33 cellular contexts compared by ENCODE assay signal in genomic region chr6:7848229-7848628, GRCh38.
"Had no signal": no experiment of that assay in that cellular context is flagged by ENCODE, and none has a peak within 500 bp of the region (broad histone marks: within the 10 kb centered on the region; RNA-seq: fewer than 3 reads in every experiment).

No MANE protein-coding gene starts in this region.

- H3K27ac ChIP-seq: brain microvascular endothelial cell, cardiac muscle cell, SJSA1 had no signal

- H3K36me3 Mint-ChIP-seq: activated naive CD4-positive, alpha-beta T cell treated with anti-CD3 and anti-CD28 coated beads, Interleukin-2, amount 10 ng/mL, durations not matched to agents 7 days and 5 days had no signal

- H3K9me3 ChIP-seq: SJSA1 had no signal

- H3K27me3 Mint-ChIP-seq: activated naive CD4-positive, alpha-beta T cell treated with anti-CD3 and anti-CD28 coated beads, Interleukin-2, amount 10 ng/mL, durations not matched to agents 7 days and 5 days had no signal

- H3K4me3 Mint-ChIP-seq: activated CD4-positive, alpha-beta T cell treated with anti-CD3 and anti-CD28 coated beads, Interleukin-2, amount 10 ng/mL, durations not matched to agents 24 days and 14 days; activated naive CD4-positive, alpha-beta T cell treated with anti-CD3 and anti-CD28 coated beads, Interleukin-2, amount 10 ng/mL, durations not matched to agents 7 days and 5 days; activated naive CD8-positive, alpha-beta T cell; activated naive CD8-positive, alpha-beta T cell treated with anti-CD3 and anti-CD28 coated beads, Interleukin-2, amount 50 U/mL, for 24 hours; activated T-cell treated with anti-CD3 and anti-CD28 coated beads, Interleukin-2, amount 50 U/mL, for 4 hours; activated T-helper 1 cell treated with anti-CD3 and anti-CD28 coated beads, Interleukin-12 subunit alpha, Interleukin-12 subunit beta, Interleukin-2, Interleukin-4 antibody, amounts not matched to agents 30 ng/mL and 10 ng/mL and 1 ng/mL, durations not matched to agents 14 hours and 24 hours and 36 hours; central memory CD8-positive, alpha-beta T cell; T-helper 1 cell treated with Interleukin-12 subunit alpha and Interleukin-12 subunit beta and Interleukin-4 antibody, amounts not matched to agents 30 μg/mL and 1 μg/mL, for 36 hours; T-helper 2 cell treated with Interferon-gamma antibody and Interleukin-4, amounts not matched to agents 5 μg/mL and 100 μg/mL, for 36 hours had no signal

- H3K4me3 ChIP-seq: cardiac muscle cell, SJSA1 had no signal

- H3K4me2 ChIP-seq: SK-N-SH had no signal

- H3K4me1 ChIP-seq: SJSA1 had no signal

- DNase-seq: activated CD4-positive, alpha-beta T cell treated with anti-CD3 and anti-CD28 coated beads, Interleukin-2, amount 10 ng/mL, durations not matched to agents 24 days and 14 days; activated CD4-positive, alpha-beta T cell treated with anti-CD3 and anti-CD28 coated beads, Interleukin-2, amount 50 U/mL, for 4 hours; activated CD8-positive, alpha-beta memory T cell treated with anti-CD3 and anti-CD28 coated beads, Interleukin-2, amount 50 U/mL, for 4 hours; activated gamma-delta T cell treated with Interleukin-2 at 50 U/mL for 16 hours; activated naive CD4-positive, alpha-beta T cell treated with anti-CD3 and anti-CD28 coated beads, Interleukin-2, amount 10 ng/mL, durations not matched to agents 7 days and 5 days; activated naive CD8-positive, alpha-beta T cell treated with anti-CD3 and anti-CD28 coated beads, Interleukin-2, amount 50 U/mL, for 24 hours; activated T-cell treated with anti-CD3 and anti-CD28 coated beads for 4 hours; activated T-cell treated with anti-CD3 and anti-CD28 coated beads, Interleukin-2, amount 50 U/mL, for 4 hours; amniotic stem cell; aorta; brain microvascular endothelial cell; Kasumi-1; KBM-7; NCI-H1092 treated with DMSO at 0.1 percent for 48 hours; NCI-H1417 treated with DMSO at 0.1 percent for 48 hours; NCI-H187 treated with DMSO at 0.1 percent for 48 hours; NCI-H2081; NCI-H2171 treated with DMSO at 0.1 percent for 48 hours; NCI-H2227 treated with DMSO at 0.1 percent for 48 hours; NCI-H446 treated with DMSO at 0.1 percent for 48 hours; NCI-H524; NCI-H69; NCI-H82; SHP77 treated with DMSO at 0.1 percent for 48 hours; SK-N-SH had no signal

- H3K4me1 Mint-ChIP-seq: activated CD4-positive, alpha-beta T cell treated with anti-CD3 and anti-CD28 coated beads, Interleukin-2, amount 10 ng/mL, durations not matched to agents 24 days and 14 days; activated naive CD4-positive, alpha-beta T cell treated with anti-CD3 and anti-CD28 coated beads, Interleukin-2, amount 10 ng/mL, durations not matched to agents 7 days and 5 days; activated naive CD8-positive, alpha-beta T cell treated with anti-CD3 and anti-CD28 coated beads, Interleukin-2, amount 50 U/mL, for 24 hours; central memory CD8-positive, alpha-beta T cell had no signal

- H3K9ac ChIP-seq: SK-N-SH had no signal

- ATAC-seq: activated naive CD8-positive, alpha-beta T cell treated with anti-CD3 and anti-CD28 coated beads, Interleukin-2, amount 50 U/mL, for 24 hours; activated T-cell treated with anti-CD3 and anti-CD28 coated beads, Interleukin-2, amount 50 U/mL, for 4 hours; Panc1 had no signal

- H3K27ac Mint-ChIP-seq: activated CD4-positive, alpha-beta T cell treated with anti-CD3 and anti-CD28 coated beads, Interleukin-2, amount 10 ng/mL, durations not matched to agents 24 days and 14 days; activated naive CD4-positive, alpha-beta T cell treated with anti-CD3 and anti-CD28 coated beads, Interleukin-2, amount 10 ng/mL, durations not matched to agents 7 days and 5 days; activated naive CD8-positive, alpha-beta T cell; activated naive CD8-positive, alpha-beta T cell treated with anti-CD3 and anti-CD28 coated beads, Interleukin-2, amount 50 U/mL, for 24 hours; activated T-helper 1 cell treated with anti-CD3 and anti-CD28 coated beads, Interleukin-12 subunit alpha, Interleukin-12 subunit beta, Interleukin-2, Interleukin-4 antibody, amounts not matched to agents 30 ng/mL and 10 ng/mL and 1 ng/mL, durations not matched to agents 14 hours and 24 hours and 36 hours; T-helper 1 cell treated with Interleukin-12 subunit alpha and Interleukin-12 subunit beta and Interleukin-4 antibody, amounts not matched to agents 30 μg/mL and 1 μg/mL, for 36 hours; T-helper 2 cell treated with Interferon-gamma antibody and Interleukin-4, amounts not matched to agents 5 μg/mL and 100 μg/mL, for 36 hours had no signal

- H3K27me3 ChIP-seq: brain microvascular endothelial cell, cardiac muscle cell, SJSA1 had no signal

- H3K9me3 Mint-ChIP-seq: central memory CD8-positive, alpha-beta T cell; T-helper 2 cell treated with Interferon-gamma antibody and Interleukin-4, amounts not matched to agents 5 μg/mL and 100 μg/mL, for 36 hours had no signal

- H3K36me3 ChIP-seq: brain microvascular endothelial cell, cardiac muscle cell, SJSA1 had no signal
